8 cellular contexts compared by ENCODE assay signal in genomic region chr3:150763122-150763840, GRCh38. TPM values are rescaled to one million over a fixed set of nuclear protein-coding genes. Genes with fewer than 3 reads are reported as not detected.
DNase-seq lines count a peak whose midpoint lies in the region; ATAC-seq and TF ChIP-seq lines count a peak whose summit lies in the region.

A gene with protein sequence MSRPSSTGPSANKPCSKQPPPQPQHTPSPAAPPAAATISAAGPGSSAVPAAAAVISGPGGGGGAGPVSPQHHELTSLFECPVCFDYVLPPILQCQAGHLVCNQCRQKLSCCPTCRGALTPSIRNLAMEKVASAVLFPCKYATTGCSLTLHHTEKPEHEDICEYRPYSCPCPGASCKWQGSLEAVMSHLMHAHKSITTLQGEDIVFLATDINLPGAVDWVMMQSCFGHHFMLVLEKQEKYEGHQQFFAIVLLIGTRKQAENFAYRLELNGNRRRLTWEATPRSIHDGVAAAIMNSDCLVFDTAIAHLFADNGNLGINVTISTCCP (minus strand): TSS chr3:150763169. CDS start chr3:150762849, 320 bp downstream.

- no peak for TF ChIP-seq CTCF in osteoblast (IDR thresholded peaks at IDR 0.05; ENCODE audit: extremely low read depth, low read depth, low read length)
- TF ChIP-seq CTCF in testis (IDR thresholded peaks at IDR 0.05) = no peak

- DNase-seq in GM04504 (ENCODE audit: low read depth) = peak; percentile 90
- DNase-seq in HEK293T (ENCODE audit: extremely low spot score) = peak; percentile 77
- DNase-seq in NAMALWA (ENCODE audit: low spot score) = peak; percentile 95
- DNase-seq in glomerular endothelial cell (ENCODE audit: extremely low read depth, low read depth, low spot score) = peak; percentile 20
- DNase-seq in osteoblast (ENCODE audit: insufficient read length, low spot score, missing footprints) = peak; percentile 99
- DNase-seq in testis = peak; percentile 92

- H3K27me3 Mint-ChIP-seq in activated naive CD4-positive, alpha-beta T cell treated with anti-CD3 and anti-CD28 coated beads, Interleukin-2, amount 50 U/mL, for 24 hours = no peaks in the 10 kb centered on the region

- ATAC-seq in SK-N-SH treated with all-trans-retinoic acid at 6 μM for 48 hours = peak; percentile 87

- CTCF ChIA-PET in HEK293T (lab: Yijun Ruan, JAX) = interaction anchor here (0.9 to 1.5 kb wide), 3 partner anchors 8 to 207 kb away, joined by 3 read pairs; no protein-coding TSS in a partner anchor

- H3K27ac ChIP-seq in osteoblast (ENCODE audit: low read depth, low read length) (peak within 1 kb of the TSS; percentile 89), testis (peak within 1 kb of the TSS; percentile 89 to 93)

- POLR2A ChIA-PET in HEK293T (lab: Yijun Ruan, JAX) = interaction anchor here (0.6 to 1.9 kb wide), 5 partner anchors 8 to 41 kb away, joined by 3 to 7 read pairs (median 4); no protein-coding TSS in a partner anchor

- H3K4me3 Mint-ChIP-seq in activated naive CD4-positive, alpha-beta T cell treated with anti-CD3 and anti-CD28 coated beads, Interleukin-2, amount 50 U/mL, for 24 hours = peak within 1 kb of the TSS; percentile 98

- no peaks in the 10 kb centered on the region for H3K27me3 ChIP-seq in osteoblast (ENCODE audit: insufficient read depth, low read length)
- no peaks in the 10 kb centered on the region for H3K27me3 ChIP-seq in testis

- WGBS in testis, 2 donors = 0% methylated on average over 16 to 33 of the region's 70 CpGs

- H3K4me3 ChIP-seq in osteoblast (ENCODE audit: insufficient read depth, low read length) (peak within 1 kb of the TSS; percentile 86), testis (peak within 1 kb of the TSS; percentile 80 to 87)

- peaks cover 55% of the 10 kb centered on the region for H3K4me1 Mint-ChIP-seq in activated naive CD4-positive, alpha-beta T cell treated with anti-CD3 and anti-CD28 coated beads, Interleukin-2, amount 50 U/mL, for 24 hours

- peak within 1 kb of the TSS; percentile 98 for H2AFZ ChIP-seq in osteoblast (ENCODE audit: low read length)

- peaks cover 18% of the 10 kb centered on the region for H4K20me1 ChIP-seq in osteoblast (ENCODE audit: insufficient read depth, low read length)

- no peaks in the 10 kb centered on the region for H3K9me3 ChIP-seq in osteoblast (ENCODE audit: low read depth, low read length)
- H3K9me3 ChIP-seq in testis = no peaks in the 10 kb centered on the region

- H3K4me1 ChIP-seq in osteoblast (ENCODE audit: insufficient read depth, low read length) (peaks cover 20% of the 10 kb centered on the region), testis (peaks cover 8% of the 10 kb centered on the region)

- intact Hi-C loops in testis (cut with DNase I; ENCODE audit: low total_unique reads) = no loop called here

- peaks cover 43% of the 10 kb centered on the region for H3K79me2 ChIP-seq in osteoblast (ENCODE audit: insufficient read depth, low read length)

- peak within 1 kb of the TSS; percentile 95 for H3K4me2 ChIP-seq in osteoblast (ENCODE audit: insufficient read depth, low read length)

- peaks cover 5% of the 10 kb centered on the region for H3K36me3 ChIP-seq in osteoblast (ENCODE audit: insufficient read depth, low read length)
- H3K36me3 ChIP-seq in testis (ENCODE audit: low read depth, missing control alignments) = no peaks in the 10 kb centered on the region

- peaks cover 24% of the 10 kb centered on the region for H3K36me3 Mint-ChIP-seq in activated naive CD4-positive, alpha-beta T cell treated with anti-CD3 and anti-CD28 coated beads, Interleukin-2, amount 50 U/mL, for 24 hours

- peak within 1 kb of the TSS; percentile 100 for H3K27ac Mint-ChIP-seq in activated naive CD4-positive, alpha-beta T cell treated with anti-CD3 and anti-CD28 coated beads, Interleukin-2, amount 50 U/mL, for 24 hours

- H3K9me3 Mint-ChIP-seq in activated naive CD4-positive, alpha-beta T cell treated with anti-CD3 and anti-CD28 coated beads, Interleukin-2, amount 50 U/mL, for 24 hours = no peaks in the 10 kb centered on the region

- TF ChIP-seq POLR2A in testis (IDR thresholded peaks at IDR 0.05) = no peak

TF ChIP-seq in HEK293T, 16 proteins besides CTCF, POLR2A, EP300 and RAD21:
- TF ChIP-seq ARNT (IDR thresholded peaks at IDR 0.05) (0 out of 2 replicates have a peak, but pooled peaks have one; percentile 15), TARDBP (IDR thresholded peaks at IDR 0.05) (no peak)

TF ChIP-seq in SK-N-SH treated with all-trans-retinoic acid at 6 μM for 48 hours, 23 proteins besides CTCF, POLR2A, EP300 and RAD21:
- peak; percentile 42; the same call in 1 of the 2 replicates for TF ChIP-seq TSHZ2 (CRISPR knock-in tag; IDR thresholded peaks at IDR 0.05)
- peak; percentile 37; the same call in 1 of the 2 replicates for TF ChIP-seq PATZ1 (CRISPR knock-in tag; IDR thresholded peaks at IDR 0.05; ENCODE audit: borderline replicate concordance)
- TF ChIP-seq ARNTL (CRISPR knock-in tag; IDR thresholded peaks at IDR 0.05; ENCODE audit: borderline replicate concordance, low read depth) = 0 out of 2 replicates have a peak, but pooled peaks have one; percentile 18
- TF ChIP-seq, protein P1, sequence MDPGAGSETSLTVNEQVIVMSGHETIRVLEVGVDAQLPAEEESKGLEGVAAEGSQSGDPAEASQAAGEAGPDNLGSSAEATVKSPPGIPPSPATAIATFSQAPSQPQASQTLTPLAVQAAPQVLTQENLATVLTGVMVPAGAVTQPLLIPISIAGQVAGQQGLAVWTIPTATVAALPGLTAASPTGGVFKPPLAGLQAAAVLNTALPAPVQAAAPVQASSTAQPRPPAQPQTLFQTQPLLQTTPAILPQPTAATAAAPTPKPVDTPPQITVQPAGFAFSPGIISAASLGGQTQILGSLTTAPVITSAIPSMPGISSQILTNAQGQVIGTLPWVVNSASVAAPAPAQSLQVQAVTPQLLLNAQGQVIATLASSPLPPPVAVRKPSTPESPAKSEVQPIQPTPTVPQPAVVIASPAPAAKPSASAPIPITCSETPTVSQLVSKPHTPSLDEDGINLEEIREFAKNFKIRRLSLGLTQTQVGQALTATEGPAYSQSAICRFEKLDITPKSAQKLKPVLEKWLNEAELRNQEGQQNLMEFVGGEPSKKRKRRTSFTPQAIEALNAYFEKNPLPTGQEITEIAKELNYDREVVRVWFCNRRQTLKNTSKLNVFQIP (CRISPR knock-in tag; IDR thresholded peaks at IDR 0.05; ENCODE audit: borderline replicate concordance, low read depth) = no peak
- no peak for TF ChIP-seq ZNF70 (CRISPR knock-in tag; IDR thresholded peaks at IDR 0.05)

RNA-seq across cellular contexts. Expression of the gene that starts here (rescaled TPM):
- total RNA-seq in glomerular endothelial cell = 23.7 and 34.0 TPM in 2 replicates
- 35.7 and 36.2 TPM in 2 replicates for total RNA-seq in osteoblast
- 10 to 100 TPM; 37.5 to 46.1 TPM for total RNA-seq in testis
- polyA plus RNA-seq in testis (ENCODE audit: insufficient read depth, low read depth, low replicate concordance) = 17.5 TPM

Comparison
In these comparisons a context has a peak if more than half of its experiments do, and no peak if none do; other contexts are left out.
1. Peak in every context shown above with its lines: DNase-seq, ATAC-seq, H3K4me3 ChIP-seq and H3K27ac ChIP-seq.
2. DNase-seq: peak in every context shown above with its lines; median percentile 99 in osteoblast; 95 in NAMALWA; 92 in testis; 90 in GM04504; 77 in HEK293T; 20 in glomerular endothelial cell.